In the genomic region with DNA sequence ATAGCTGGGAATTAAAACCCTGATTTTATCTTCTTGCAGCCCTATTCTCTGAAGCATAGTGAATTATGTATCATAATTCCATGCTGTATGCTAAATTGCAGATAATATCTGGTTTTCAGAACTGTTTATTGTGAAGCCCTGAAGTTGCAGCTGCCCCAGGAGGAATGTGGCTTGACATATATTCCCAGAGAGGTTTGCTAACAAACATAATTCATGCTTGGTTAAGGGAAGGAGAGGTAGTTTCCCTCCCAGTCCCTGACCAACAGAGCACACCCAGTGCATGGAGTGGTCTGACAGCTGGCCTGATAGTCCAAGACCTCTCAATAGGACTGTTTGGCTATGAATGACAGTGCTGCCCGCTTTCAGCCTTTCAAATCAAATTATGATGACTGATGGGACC, we compare ENCODE assay signal across 1 cellular context.
TF ChIP-seq lines count a peak whose summit lies in the region.

No MANE protein-coding gene starts in this region.

TF ChIP-seq in GM23338, 12 proteins besides CTCF, POLR2A, EP300 and RAD21 (continued from another document):
- TF ChIP-seq, protein P1, sequence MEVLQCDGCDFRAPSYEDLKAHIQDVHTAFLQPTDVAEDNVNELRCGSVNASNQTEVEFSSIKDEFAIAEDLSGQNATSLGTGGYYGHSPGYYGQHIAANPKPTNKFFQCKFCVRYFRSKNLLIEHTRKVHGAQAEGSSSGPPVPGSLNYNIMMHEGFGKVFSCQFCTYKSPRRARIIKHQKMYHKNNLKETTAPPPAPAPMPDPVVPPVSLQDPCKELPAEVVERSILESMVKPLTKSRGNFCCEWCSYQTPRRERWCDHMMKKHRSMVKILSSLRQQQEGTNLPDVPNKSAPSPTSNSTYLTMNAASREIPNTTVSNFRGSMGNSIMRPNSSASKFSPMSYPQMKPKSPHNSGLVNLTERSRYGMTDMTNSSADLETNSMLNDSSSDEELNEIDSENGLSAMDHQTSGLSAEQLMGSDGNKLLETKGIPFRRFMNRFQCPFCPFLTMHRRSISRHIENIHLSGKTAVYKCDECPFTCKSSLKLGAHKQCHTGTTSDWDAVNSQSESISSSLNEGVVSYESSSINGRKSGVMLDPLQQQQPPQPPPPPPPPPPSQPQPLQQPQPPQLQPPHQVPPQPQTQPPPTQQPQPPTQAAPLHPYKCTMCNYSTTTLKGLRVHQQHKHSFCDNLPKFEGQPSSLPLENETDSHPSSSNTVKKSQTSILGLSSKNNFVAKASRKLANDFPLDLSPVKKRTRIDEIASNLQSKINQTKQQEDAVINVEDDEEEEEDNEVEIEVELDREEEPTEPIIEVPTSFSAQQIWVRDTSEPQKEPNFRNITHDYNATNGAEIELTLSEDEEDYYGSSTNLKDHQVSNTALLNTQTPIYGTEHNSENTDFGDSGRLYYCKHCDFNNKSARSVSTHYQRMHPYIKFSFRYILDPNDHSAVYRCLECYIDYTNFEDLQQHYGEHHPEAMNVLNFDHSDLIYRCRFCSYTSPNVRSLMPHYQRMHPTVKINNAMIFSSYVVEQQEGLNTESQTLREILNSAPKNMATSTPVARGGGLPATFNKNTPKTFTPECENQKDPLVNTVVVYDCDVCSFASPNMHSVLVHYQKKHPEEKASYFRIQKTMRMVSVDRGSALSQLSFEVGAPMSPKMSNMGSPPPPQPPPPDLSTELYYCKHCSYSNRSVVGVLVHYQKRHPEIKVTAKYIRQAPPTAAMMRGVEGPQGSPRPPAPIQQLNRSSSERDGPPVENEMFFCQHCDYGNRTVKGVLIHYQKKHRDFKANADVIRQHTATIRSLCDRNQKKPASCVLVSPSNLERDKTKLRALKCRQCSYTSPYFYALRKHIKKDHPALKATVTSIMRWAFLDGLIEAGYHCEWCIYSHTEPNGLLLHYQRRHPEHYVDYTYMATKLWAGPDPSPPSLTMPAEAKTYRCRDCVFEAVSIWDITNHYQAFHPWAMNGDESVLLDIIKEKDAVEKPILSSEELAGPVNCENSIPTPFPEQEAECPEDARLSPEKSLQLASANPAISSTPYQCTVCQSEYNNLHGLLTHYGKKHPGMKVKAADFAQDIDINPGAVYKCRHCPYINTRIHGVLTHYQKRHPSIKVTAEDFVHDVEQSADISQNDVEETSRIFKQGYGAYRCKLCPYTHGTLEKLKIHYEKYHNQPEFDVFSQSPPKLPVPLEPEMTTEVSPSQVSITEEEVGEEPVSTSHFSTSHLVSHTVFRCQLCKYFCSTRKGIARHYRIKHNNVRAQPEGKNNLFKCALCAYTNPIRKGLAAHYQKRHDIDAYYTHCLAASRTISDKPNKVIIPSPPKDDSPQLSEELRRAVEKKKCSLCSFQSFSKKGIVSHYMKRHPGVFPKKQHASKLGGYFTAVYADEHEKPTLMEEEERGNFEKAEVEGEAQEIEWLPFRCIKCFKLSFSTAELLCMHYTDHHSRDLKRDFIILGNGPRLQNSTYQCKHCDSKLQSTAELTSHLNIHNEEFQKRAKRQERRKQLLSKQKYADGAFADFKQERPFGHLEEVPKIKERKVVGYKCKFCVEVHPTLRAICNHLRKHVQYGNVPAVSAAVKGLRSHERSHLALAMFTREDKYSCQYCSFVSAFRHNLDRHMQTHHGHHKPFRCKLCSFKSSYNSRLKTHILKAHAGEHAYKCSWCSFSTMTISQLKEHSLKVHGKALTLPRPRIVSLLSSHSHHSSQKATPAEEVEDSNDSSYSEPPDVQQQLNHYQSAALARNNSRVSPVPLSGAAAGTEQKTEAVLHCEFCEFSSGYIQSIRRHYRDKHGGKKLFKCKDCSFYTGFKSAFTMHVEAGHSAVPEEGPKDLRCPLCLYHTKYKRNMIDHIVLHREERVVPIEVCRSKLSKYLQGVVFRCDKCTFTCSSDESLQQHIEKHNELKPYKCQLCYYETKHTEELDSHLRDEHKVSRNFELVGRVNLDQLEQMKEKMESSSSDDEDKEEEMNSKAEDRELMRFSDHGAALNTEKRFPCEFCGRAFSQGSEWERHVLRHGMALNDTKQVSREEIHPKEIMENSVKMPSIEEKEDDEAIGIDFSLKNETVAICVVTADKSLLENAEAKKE (CRISPR knock-in tag; IDR thresholded peaks at IDR 0.05) = no peak
- no peak for TF ChIP-seq ZNF331 (CRISPR knock-in tag; IDR thresholded peaks at IDR 0.05; ENCODE audit: low read depth)
- no peak for TF ChIP-seq EZH2 (IDR thresholded peaks at IDR 0.05; ENCODE audit: low read depth, unreplicated experiment)
- no peak for TF ChIP-seq NANOG (IDR thresholded peaks at IDR 0.05; ENCODE audit: borderline replicate concordance)
- TF ChIP-seq STAT1 (IDR thresholded peaks at IDR 0.05; ENCODE audit: unreplicated experiment) = no peak
- no peak for TF ChIP-seq CREB1 (CRISPR knock-in tag; IDR thresholded peaks at IDR 0.05; ENCODE audit: low read depth)
- TF ChIP-seq POLR2AphosphoS5 (IDR thresholded peaks at IDR 0.05; ENCODE audit: low read depth) = no peak
- TF ChIP-seq EZH2phosphoT487 (IDR thresholded peaks at IDR 0.05; ENCODE audit: unreplicated experiment) = no peak
- TF ChIP-seq JUNB (IDR thresholded peaks at IDR 0.05; ENCODE audit: unreplicated experiment) = no peak
- TF ChIP-seq REST (IDR thresholded peaks at IDR 0.05; ENCODE audit: unreplicated experiment) = no peak
- no peak for TF ChIP-seq ZNF114 (CRISPR knock-in tag; IDR thresholded peaks at IDR 0.05)
